19 cellular contexts compared by ENCODE assay signal in the genomic region with DNA sequence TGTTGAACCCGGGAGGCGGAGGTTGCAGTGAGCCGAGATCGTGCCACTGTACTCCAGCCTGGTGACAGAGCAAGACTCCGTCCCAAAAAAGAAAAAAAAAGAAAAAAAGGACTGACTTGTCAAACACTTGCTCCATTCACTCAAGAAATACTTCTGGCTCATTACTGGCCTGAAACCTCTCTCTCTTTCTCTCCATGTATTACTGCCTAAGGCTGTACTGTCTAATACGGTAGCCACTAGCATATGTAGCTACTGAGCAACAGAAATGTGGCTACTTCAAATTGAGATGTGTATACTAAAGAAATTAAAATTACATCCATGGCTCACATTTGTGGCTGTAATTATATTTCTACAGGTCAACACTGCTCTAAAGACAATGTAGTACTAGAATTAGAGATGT.
"Had no signal": no experiment of that assay in that cellular context is flagged by ENCODE, and none has a peak within 500 bp of the region (broad histone marks: within the 10 kb centered on the region; RNA-seq: fewer than 3 reads in every experiment).

No MANE protein-coding gene starts in this region.

- H3K27ac Mint-ChIP-seq: dendritic cell treated with granulocyte-macrophage colony-stimulating factor and Interleukin-4, amounts not matched to agents 40 ng/mL and 50 ng/mL, for 4 days; endodermal cell; natural killer cell treated with Interleukin-12 subunit alpha and Interleukin-12 subunit beta and Interleukin-15 and Interleukin-18, amount 100 ng/mL, for 72 hours; stimulated activated naive B cell treated with anti-CD40 and anti-IgM and Interleukin-4, amounts not matched to agents 10 μg/mL and 1 μg/mL and 100 μg/mL, for 72 hours; stimulated activated naive CD8-positive, alpha-beta T cell treated with anti-CD3 and anti-CD28 coated beads, Interleukin-15, amount 100 ng/mL, for 72 hours had no signal

- H3K4me1 Mint-ChIP-seq: stimulated activated naive B cell treated with anti-CD40 and anti-IgM and Interleukin-4, amounts not matched to agents 10 μg/mL and 1 μg/mL and 100 μg/mL, for 72 hours; stimulated activated naive CD8-positive, alpha-beta T cell treated with anti-CD3 and anti-CD28 coated beads, Interleukin-15, amount 100 ng/mL, for 72 hours had no signal

- DNase-seq: effector CD8-positive, alpha-beta T cell; endodermal cell; foreskin keratinocyte; heart left ventricle; left cardiac atrium; left lung; right cardiac atrium; sigmoid colon; stimulated activated CD4-positive, alpha-beta T cell treated with anti-CD3 and anti-CD28 coated beads, Interleukin-15, amount 100 ng/mL, for 24 hours; stimulated activated CD4-positive, alpha-beta T cell treated with anti-CD3 and anti-CD28 coated beads, Interleukin-2, amount 100 ng/mL, for 48 hours; stimulated activated naive B cell treated with anti-CD40 and anti-IgM and Interleukin-4, amounts not matched to agents 10 μg/mL and 1 μg/mL and 100 μg/mL, for 72 hours; stimulated activated naive CD8-positive, alpha-beta T cell treated with anti-CD3 and anti-CD28 coated beads, Interleukin-15, amount 100 ng/mL, for 72 hours; transverse colon; upper lobe of right lung; uterus had no signal

- H3K27me3 Mint-ChIP-seq: dendritic cell treated with granulocyte-macrophage colony-stimulating factor and Interleukin-4, amounts not matched to agents 40 ng/mL and 50 ng/mL, for 4 days; stimulated activated naive B cell treated with anti-CD40 and anti-IgM and Interleukin-4, amounts not matched to agents 10 μg/mL and 1 μg/mL and 100 μg/mL, for 72 hours; stimulated activated naive CD8-positive, alpha-beta T cell treated with anti-CD3 and anti-CD28 coated beads, Interleukin-15, amount 100 ng/mL, for 72 hours had no signal

- H3K36me3 Mint-ChIP-seq: natural killer cell treated with Interleukin-12 subunit alpha and Interleukin-12 subunit beta and Interleukin-15 and Interleukin-18, amount 100 ng/mL, for 72 hours; stimulated activated naive B cell treated with anti-CD40 and anti-IgM and Interleukin-4, amounts not matched to agents 10 μg/mL and 1 μg/mL and 100 μg/mL, for 72 hours had no signal

- H3K9me3 Mint-ChIP-seq: dendritic cell treated with granulocyte-macrophage colony-stimulating factor and Interleukin-4, amounts not matched to agents 40 ng/mL and 50 ng/mL, for 4 days; endodermal cell; neural crest cell; stimulated activated naive B cell treated with anti-CD40 and anti-IgM and Interleukin-4, amounts not matched to agents 10 μg/mL and 1 μg/mL and 100 μg/mL, for 72 hours had no signal

- ATAC-seq: foreskin keratinocyte; gastroesophageal sphincter; heart left ventricle; left cardiac atrium; left lung; natural killer cell treated with Interleukin-12 subunit alpha and Interleukin-12 subunit beta and Interleukin-15 and Interleukin-18, amount 100 ng/mL, for 72 hours; right cardiac atrium; stimulated activated naive B cell treated with anti-CD40 and anti-IgM and Interleukin-4, amounts not matched to agents 10 μg/mL and 1 μg/mL and 100 μg/mL, for 72 hours; stimulated activated naive CD8-positive, alpha-beta T cell treated with anti-CD3 and anti-CD28 coated beads, Interleukin-15, amount 100 ng/mL, for 72 hours; upper lobe of right lung had no signal

- H3K4me3 Mint-ChIP-seq: dendritic cell treated with granulocyte-macrophage colony-stimulating factor and Interleukin-4, amounts not matched to agents 40 ng/mL and 50 ng/mL, for 4 days; endodermal cell; natural killer cell treated with Interleukin-12 subunit alpha and Interleukin-12 subunit beta and Interleukin-15 and Interleukin-18, amount 100 ng/mL, for 72 hours; neural crest cell; stimulated activated naive B cell treated with anti-CD40 and anti-IgM and Interleukin-4, amounts not matched to agents 10 μg/mL and 1 μg/mL and 100 μg/mL, for 72 hours; stimulated activated naive CD8-positive, alpha-beta T cell treated with anti-CD3 and anti-CD28 coated beads, Interleukin-15, amount 100 ng/mL, for 72 hours had no signal
